12 cellular contexts compared by ENCODE assay signal in genomic region chr11:92830382-92831148, GRCh38.
DNase-seq lines count a peak whose midpoint lies in the region; ATAC-seq and TF ChIP-seq lines count a peak whose summit lies in the region.
"Had no signal": no experiment of that assay in that cellular context is flagged by ENCODE, and none has a peak within 500 bp of the region (broad histone marks: within the 10 kb centered on the region; RNA-seq: fewer than 3 reads in every experiment).

No MANE protein-coding gene starts in this region.

- H3K79me2 ChIP-seq in Karpas-422 (ENCODE audit: low read length), result no peaks in the 10 kb centered on the region
- H3K79me2 ChIP-seq: hepatocyte had no signal

- peak overlapping the region; percentile 8 for H3K4me2 ChIP-seq in Karpas-422 (ENCODE audit: low read depth, low read length, poor library complexity, severe bottlenecking)
- H3K4me2 ChIP-seq: hepatocyte had no signal

- peak; percentile 63 for DNase-seq in Karpas-422
- peak; percentile 89 for DNase-seq in SHP77 treated with DMSO at 0.1 percent for 48 hours (lab: John Stamatoyannopoulos, UW)
- no peak for DNase-seq in HPDE6-E6E7 (ENCODE audit: extremely low spot score)
- no peak for DNase-seq in GM10248 (ENCODE audit: extremely low spot score)
- no peak for DNase-seq in GM20000 (ENCODE audit: low spot score)
- DNase-seq in activated naive CD4-positive, alpha-beta T cell treated with Interleukin-2 at 50 U/mL for 16 hours, result no peak
- DNase-seq: activated B cell treated with CpG ODN at 0.5 μM for 24 hours; activated naive CD4-positive, alpha-beta T cell; small intestine had no signal

- CTCF ChIA-PET in GM10248 (lab: Yijun Ruan, JAX), result interaction anchor here (0.6 to 2.9 kb wide), 4 partner anchors 8 to 19 kb away, joined by 3 to 6 read pairs (median 4); no protein-coding TSS in a partner anchor

- TF ChIP-seq CTCF in GM10248 (IDR thresholded peaks at IDR 0.05; ENCODE audit: control extremely low read depth, extremely low read depth, low read depth, missing control alignments), result no peak
- TF ChIP-seq CTCF in GM20000 (IDR thresholded peaks at IDR 0.05; ENCODE audit: extremely low read depth, missing control alignments), result no peak

- no peak overlapping the region; the same call in 1 of the 2 replicates for H2AFZ ChIP-seq in Karpas-422 (ENCODE audit: low read length)
- H2AFZ ChIP-seq: hepatocyte had no signal

- H3K36me3 ChIP-seq in Karpas-422 (ENCODE audit: insufficient read depth, low read length), result no peaks in the 10 kb centered on the region

- no peaks in the 10 kb centered on the region for H3K9me3 ChIP-seq in Karpas-422 (ENCODE audit: low read length)

- ATAC-seq in GM18517 (IDR thresholded peaks at IDR 0.05; ENCODE audit: unreplicated experiment), result peak; percentile 60
- peak; percentile 83 for ATAC-seq in GM21737 (IDR thresholded peaks at IDR 0.05; ENCODE audit: unreplicated experiment)

- no peak overlapping the region for H3K9ac ChIP-seq in Karpas-422 (ENCODE audit: low read length)

- POLR2A ChIA-PET in GM10248 (lab: Yijun Ruan, JAX), result no interaction called here

- H3K27me3 ChIP-seq in Karpas-422 (ENCODE audit: low read length), result no peaks in the 10 kb centered on the region
- H3K27me3 ChIP-seq: hepatocyte had no signal

- no peak overlapping the region; the same call in 1 of the 2 replicates for H3K4me3 ChIP-seq in Karpas-422 (ENCODE audit: low read length)
- H3K4me3 ChIP-seq: hepatocyte had no signal

- H3K4me1 ChIP-seq in Karpas-422 (ENCODE audit: low read length), result peaks cover 15% of the 10 kb centered on the region

- H3K9me2 ChIP-seq in Karpas-422 (replicated peaks; ENCODE audit: insufficient read depth, low read length), result no peaks in the 10 kb centered on the region

- no peaks in the 10 kb centered on the region for H4K20me1 ChIP-seq in Karpas-422 (ENCODE audit: insufficient read depth, low read depth, low read length)

- H3K27ac ChIP-seq in Karpas-422 (ENCODE audit: low read length), result peak overlapping the region; percentile 56
- H3K27ac ChIP-seq: hepatocyte had no signal

Comparison
In these comparisons a context has a peak if more than half of its experiments do, and no peak if none do; other contexts are left out.
1. DNase-seq: peak in Karpas-422 (single experiment) and SHP77 treated with DMSO at 0.1 percent for 48 hours (single experiment); none in HPDE6-E6E7 (single experiment), GM10248 (single experiment), GM20000 (single experiment) and activated naive CD4-positive, alpha-beta T cell treated with Interleukin-2 at 50 U/mL for 16 hours (single experiment).